ENCODE assay signal across 1 cellular context in genomic region chr13:33194820-33195692, GRCh38.
TF ChIP-seq lines count a peak whose summit lies in the region.

No MANE protein-coding gene starts in this region.

TF ChIP-seq in HepG2, 621 proteins besides CTCF, POLR2A, EP300 and RAD21 (continued from another document):
- no peak for TF ChIP-seq ZBTB33 (CRISPR knock-in tag; IDR thresholded peaks at IDR 0.05)
- no peak for TF ChIP-seq ZNF362 (CRISPR knock-in tag; IDR thresholded peaks at IDR 0.05; ENCODE audit: borderline replicate concordance)
- TF ChIP-seq ATF4 (CRISPR knock-in tag; IDR thresholded peaks at IDR 0.05), result no peak
- no peak for TF ChIP-seq TMF1 (CRISPR knock-in tag; IDR thresholded peaks at IDR 0.05; ENCODE audit: low read depth)
- TF ChIP-seq GATAD2A (CRISPR knock-in tag; IDR thresholded peaks at IDR 0.05), result no peak
- no peak for TF ChIP-seq NFYC (CRISPR knock-in tag; IDR thresholded peaks at IDR 0.05)
- peak; percentile 1 for TF ChIP-seq ASH2L (IDR thresholded peaks at IDR 0.05; ENCODE audit: insufficient read length, low read depth, low read length)
- no peak for TF ChIP-seq ZNF784 (CRISPR knock-in tag; IDR thresholded peaks at IDR 0.05; ENCODE audit: borderline replicate concordance)
- TF ChIP-seq PLSCR1 (CRISPR knock-in tag; IDR thresholded peaks at IDR 0.05; ENCODE audit: borderline replicate concordance), result no peak
- TF ChIP-seq BCL6 (CRISPR knock-in tag; IDR thresholded peaks at IDR 0.05), result peak; percentile 87
- TF ChIP-seq ZNF780A (CRISPR knock-in tag; IDR thresholded peaks at IDR 0.05), result no peak
- TF ChIP-seq PRDM15 (CRISPR knock-in tag; IDR thresholded peaks at IDR 0.05), result no peak
- no peak for TF ChIP-seq ZNF75D (CRISPR knock-in tag; IDR thresholded peaks at IDR 0.05; ENCODE audit: borderline replicate concordance)
- 0 out of 2 replicates have a peak, but pooled peaks have one; percentile 16 for TF ChIP-seq MIXL1 (CRISPR knock-in tag; IDR thresholded peaks at IDR 0.05)
- no peak for TF ChIP-seq AKAP8 (CRISPR knock-in tag; IDR thresholded peaks at IDR 0.05)
- peak; percentile 43; the same call in 1 of the 2 replicates for TF ChIP-seq SOX5 (CRISPR knock-in tag; IDR thresholded peaks at IDR 0.05; ENCODE audit: borderline replicate concordance)
- TF ChIP-seq ZNF20 (CRISPR knock-in tag; IDR thresholded peaks at IDR 0.05), result no peak
- TF ChIP-seq ZFYVE20 (CRISPR knock-in tag; IDR thresholded peaks at IDR 0.05; ENCODE audit: borderline replicate concordance, low read depth), result no peak
- no peak for TF ChIP-seq SOX13 (IDR thresholded peaks at IDR 0.05)
- TF ChIP-seq SOX13 (CRISPR knock-in tag; conservative IDR thresholded peaks at IDR 0.05 in 1 of 2, IDR thresholded peaks at IDR 0.05 in 1 of 2), result peak in 1 of 2 experiments; percentile 57; a peak in 1 of 4 replicates
- no peak for TF ChIP-seq SRSF1 (optimal IDR thresholded peaks at IDR 0.05; ENCODE audit: low read depth, low read length)
- TF ChIP-seq MAF1 (CRISPR knock-in tag; IDR thresholded peaks at IDR 0.05; ENCODE audit: borderline replicate concordance), result no peak
- no peak for TF ChIP-seq GATA4 (IDR thresholded peaks at IDR 0.05; ENCODE audit: borderline replicate concordance, low read depth)
- TF ChIP-seq SMARCC2 (IDR thresholded peaks at IDR 0.05), result no peak
- TF ChIP-seq ZNF136 (CRISPR knock-in tag; IDR thresholded peaks at IDR 0.05; ENCODE audit: low read depth), result no peak
- TF ChIP-seq TOE1 (CRISPR knock-in tag; IDR thresholded peaks at IDR 0.05), result no peak
- no peak for TF ChIP-seq ZFP36L2 (CRISPR knock-in tag; IDR thresholded peaks at IDR 0.05)
- TF ChIP-seq FOXA1 (IDR thresholded peaks at IDR 0.05), result no peak
- TF ChIP-seq FOXA1 (CRISPR knock-in tag; IDR thresholded peaks at IDR 0.05), result no peak
- no peak for TF ChIP-seq ZNF326 (CRISPR knock-in tag; IDR thresholded peaks at IDR 0.05; ENCODE audit: borderline replicate concordance)
- no peak for TF ChIP-seq ZNF703 (CRISPR knock-in tag; IDR thresholded peaks at IDR 0.05; ENCODE audit: borderline replicate concordance)
- TF ChIP-seq KDM3A (CRISPR knock-in tag; IDR thresholded peaks at IDR 0.05; ENCODE audit: low read depth), result no peak
- TF ChIP-seq MZF1 (CRISPR knock-in tag; IDR thresholded peaks at IDR 0.05; ENCODE audit: borderline replicate concordance), result no peak
- no peak for TF ChIP-seq ZNF460 (CRISPR knock-in tag; IDR thresholded peaks at IDR 0.05; ENCODE audit: borderline replicate concordance)
- no peak for TF ChIP-seq ZFY (CRISPR knock-in tag; IDR thresholded peaks at IDR 0.05)
- 0 out of 2 replicates have a peak, but pooled peaks have one; percentile 9 for TF ChIP-seq CEBPG (CRISPR knock-in tag; IDR thresholded peaks at IDR 0.05)
- no peak for TF ChIP-seq KAT7 (CRISPR knock-in tag; IDR thresholded peaks at IDR 0.05; ENCODE audit: borderline replicate concordance)
- TF ChIP-seq ZNF354B (CRISPR knock-in tag; IDR thresholded peaks at IDR 0.05), result no peak
- no peak for TF ChIP-seq ZNF496 (CRISPR knock-in tag; IDR thresholded peaks at IDR 0.05; ENCODE audit: insufficient replicate concordance)
- no peak for TF ChIP-seq MXI1 (IDR thresholded peaks at IDR 0.05; ENCODE audit: borderline replicate concordance, low read depth, low read length)
- TF ChIP-seq HMG20B (CRISPR knock-in tag; conservative IDR thresholded peaks at IDR 0.05), result no peak
- TF ChIP-seq IKZF1 (IDR thresholded peaks at IDR 0.05), result no peak
- no peak for TF ChIP-seq ZSCAN30 (CRISPR knock-in tag; IDR thresholded peaks at IDR 0.05)
- TF ChIP-seq RARA (CRISPR knock-in tag; IDR thresholded peaks at IDR 0.05), result peak; percentile 63
- no peak for TF ChIP-seq ZNF546 (CRISPR knock-in tag; conservative IDR thresholded peaks at IDR 0.05)
- TF ChIP-seq ZBTB3 (CRISPR knock-in tag; IDR thresholded peaks at IDR 0.05; ENCODE audit: borderline replicate concordance, low read depth), result no peak
- no peak for TF ChIP-seq HNF4A (CRISPR knock-in tag; IDR thresholded peaks at IDR 0.05)
- TF ChIP-seq NFE2L2 (IDR thresholded peaks at IDR 0.05; ENCODE audit: low read length), result no peak
- TF ChIP-seq FOXP1 (IDR thresholded peaks at IDR 0.05), result no peak
- 0 out of 2 replicates have a peak, but pooled peaks have one; percentile 35 for TF ChIP-seq FOXP1 (CRISPR knock-in tag; IDR thresholded peaks at IDR 0.05)
